ENCODE assay signal across 16 cellular contexts in the genomic region with DNA sequence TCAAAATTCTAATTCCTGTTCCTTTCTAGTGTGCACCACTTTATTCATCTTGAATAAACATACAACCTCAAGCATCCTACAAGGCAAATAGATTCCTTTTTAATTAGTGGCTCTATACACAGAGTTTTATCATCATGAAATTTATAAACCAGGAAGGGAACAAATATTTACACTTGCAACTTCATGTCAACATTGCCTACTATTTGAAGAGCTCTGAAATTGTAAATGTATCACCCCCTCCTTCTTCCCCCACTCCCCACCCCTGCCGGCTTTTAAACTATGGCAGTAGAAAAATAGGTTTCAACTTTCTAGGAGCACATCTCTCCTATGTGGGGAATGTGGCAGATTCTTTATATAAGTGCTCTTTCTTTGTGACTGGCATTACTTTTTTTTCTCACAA. TPM values are rescaled to one million over a fixed set of nuclear protein-coding genes. Genes with fewer than 3 reads are reported as not detected.
DNase-seq lines count a peak whose midpoint lies in the region; ATAC-seq and TF ChIP-seq lines count a peak whose summit lies in the region.
"Had no signal": no experiment of that assay in that cellular context is flagged by ENCODE, and none has a peak within 500 bp of the region (broad histone marks: within the 10 kb centered on the region; RNA-seq: fewer than 3 reads in every experiment).

No MANE protein-coding gene starts in this region.

- intact Hi-C loops in PC-3 (cut with micrococcal nuclease): loop anchor here (1.0 to 5.0 kb wide), 12 partner anchors 22 to 610 kb away; a partner anchor contains a TSS

- H3F3A ChIP-seq in PC-3 (ENCODE audit: low read length, unreplicated experiment): peaks cover 11% of the 10 kb centered on the region

- DNase-seq in EH (ENCODE audit: low read depth) (peak; percentile 27), NCI-H146 (lab: John Stamatoyannopoulos, UW) (peak; percentile 52), PC-3 (peak; percentile 99), nephron progenitor cell (no peak), H7 (no peak), AML-193 (lab: John Stamatoyannopoulos, UW) (no peak)
- DNase-seq in activated T-cell treated with anti-CD3 and anti-CD28 coated beads, Interleukin-2, amount 50 U/mL, for 1 hour: no peak
- DNase-seq: amniotic stem cell; CD4-positive, CD25-positive, alpha-beta regulatory T cell; NCI-H526; sigmoid colon; stimulated activated CD4-positive, alpha-beta T cell treated with anti-CD3 and anti-CD28 coated beads, Interleukin-4, amount 100 ng/mL, for 1 hour; stimulated activated CD8-positive, alpha-beta memory T cell treated with anti-CD3 and anti-CD28 coated beads, Interleukin-4, amount 100 ng/mL, for 48 hours; WERI-Rb-1 had no signal

- H3K4me3 ChIP-seq in PC-3 (ENCODE audit: low read length): peak overlapping the region; percentile 1; the same call in 1 of the 2 replicates
- no peak overlapping the region for H3K4me3 ChIP-seq in H7 (ENCODE audit: insufficient read depth, low read depth, low read length)
- H3K4me3 ChIP-seq: neural progenitor cell, sigmoid colon had no signal

- H3K4me3 Mint-ChIP-seq in nephron progenitor cell: no peak overlapping the region
- H3K4me3 Mint-ChIP-seq: CD4-positive, CD25-positive, alpha-beta regulatory T cell; neural progenitor cell had no signal

- H3K36me3 ChIP-seq in PC-3 (ENCODE audit: low read depth, low read length) (no peaks in the 10 kb centered on the region), H7 (replicated peaks; ENCODE audit: control insufficient read depth, insufficient read depth, low read length) (no peaks in the 10 kb centered on the region)
- H3K36me3 ChIP-seq: neural progenitor cell, sigmoid colon, WERI-Rb-1 had no signal

- H3K79me2 ChIP-seq in PC-3 (ENCODE audit: low read length): peaks cover 87% of the 10 kb centered on the region

- H3K4me1 Mint-ChIP-seq in nephron progenitor cell: peaks cover 36% of the 10 kb centered on the region

- H3K36me3 Mint-ChIP-seq in nephron progenitor cell (ENCODE audit: low read depth): peaks cover 14% of the 10 kb centered on the region
- H3K36me3 Mint-ChIP-seq: neural progenitor cell had no signal

- peak; percentile 92 for ATAC-seq in PC-3
- ATAC-seq: Panc1 had no signal

- peaks cover 56% of the 10 kb centered on the region for H3K4me1 ChIP-seq in PC-3 (ENCODE audit: insufficient read depth, low read length)
- H3K4me1 ChIP-seq: neural progenitor cell had no signal

- POLR2A ChIA-PET in PC-3 (lab: Charles Lee; ENCODE audit: unreplicated experiment): interaction anchor here (0.5 to 0.7 kb wide), 6 partner anchors 20 to 277 kb away, joined by 3 to 5 read pairs (median 4); no protein-coding TSS in a partner anchor

- peak overlapping the region; percentile 66 for H3K27ac Mint-ChIP-seq in nephron progenitor cell
- H3K27ac Mint-ChIP-seq: neural progenitor cell had no signal

- TF ChIP-seq CTCF in PC-3 (conservative IDR thresholded peaks at IDR 0.05; ENCODE audit: low read depth, low read length): no peak
- TF ChIP-seq CTCF in nephron progenitor cell (IDR thresholded peaks at IDR 0.05): no peak

- peaks cover 21% of the 10 kb centered on the region; the same call in 1 of the 2 replicates for H4K20me1 ChIP-seq in PC-3 (ENCODE audit: low read length)

- no TSS peak for BruUV-seq in PC-3 (replicated peaks; lab: Mats Ljungman, UMichigan)

- no peaks in the 10 kb centered on the region for H3K9me2 ChIP-seq in PC-3 (replicated peaks; ENCODE audit: low read length)

- no peak overlapping the region for H2AFZ ChIP-seq in PC-3 (ENCODE audit: low read length)
- H2AFZ ChIP-seq: neural progenitor cell had no signal

- H3K27me3 ChIP-seq in PC-3 (ENCODE audit: low read length) (no peaks in the 10 kb centered on the region), H7 (ENCODE audit: control insufficient read depth, insufficient read depth, low read length) (no peaks in the 10 kb centered on the region)
- H3K27me3 ChIP-seq: neural progenitor cell, sigmoid colon had no signal

- H3K27me3 Mint-ChIP-seq in nephron progenitor cell (ENCODE audit: low read depth, poor library complexity): peaks cover 6% of the 10 kb centered on the region
- H3K27me3 Mint-ChIP-seq: CD4-positive, CD25-positive, alpha-beta regulatory T cell had no signal

- peak overlapping the region; percentile 54 for H3K4me2 ChIP-seq in PC-3 (ENCODE audit: low read length)
- H3K4me2 ChIP-seq: neural progenitor cell had no signal

- CTCF ChIA-PET in PC-3 (lab: Charles Lee): interaction anchor here (0.5 to 1.2 kb wide), 3 partner anchors 28 to 72 kb away, joined by 3 to 4 read pairs (median 4); no protein-coding TSS in a partner anchor

- H3K27ac ChIP-seq in PC-3 (ENCODE audit: low read length): peak overlapping the region; percentile 67
- H3K27ac ChIP-seq: neural progenitor cell, sigmoid colon, WERI-Rb-1 had no signal

- H3K9me3 ChIP-seq in PC-3 (ENCODE audit: low read length): no peaks in the 10 kb centered on the region
- H3K9me3 ChIP-seq: sigmoid colon had no signal

- H3K9ac ChIP-seq in PC-3 (ENCODE audit: low read length): peak overlapping the region; percentile 4
- H3K9ac ChIP-seq: neural progenitor cell had no signal

- no peaks in the 10 kb centered on the region for H3K9me3 Mint-ChIP-seq in nephron progenitor cell
- H3K9me3 Mint-ChIP-seq: neural progenitor cell had no signal

RNA-seq across cellular contexts. Expression of a gene that starts 49.6 kb away (rescaled TPM):
- total RNA-seq in PC-3 (2014; rRNA removed): 83.0 and 94.5 TPM in 2 replicates
- total RNA-seq in H7 (2014; rRNA removed; shearing (Covaris generic)): 5.2 and 11.2 TPM in 2 replicates

Comparison
In these comparisons a context has a peak if more than half of its experiments do, and no peak if none do; other contexts are left out.
1. DNase-seq: peak in EH (single experiment), NCI-H146 (single experiment) and PC-3 (single experiment); none in nephron progenitor cell (single experiment), activated T-cell treated with anti-CD3 and anti-CD28 coated beads, Interleukin-2, amount 50 U/mL, for 1 hour (single experiment), H7 (single experiment) and AML-193 (0 of 2).